Comparison of ENCODE assay signal across 8 cellular contexts in the genomic region with DNA sequence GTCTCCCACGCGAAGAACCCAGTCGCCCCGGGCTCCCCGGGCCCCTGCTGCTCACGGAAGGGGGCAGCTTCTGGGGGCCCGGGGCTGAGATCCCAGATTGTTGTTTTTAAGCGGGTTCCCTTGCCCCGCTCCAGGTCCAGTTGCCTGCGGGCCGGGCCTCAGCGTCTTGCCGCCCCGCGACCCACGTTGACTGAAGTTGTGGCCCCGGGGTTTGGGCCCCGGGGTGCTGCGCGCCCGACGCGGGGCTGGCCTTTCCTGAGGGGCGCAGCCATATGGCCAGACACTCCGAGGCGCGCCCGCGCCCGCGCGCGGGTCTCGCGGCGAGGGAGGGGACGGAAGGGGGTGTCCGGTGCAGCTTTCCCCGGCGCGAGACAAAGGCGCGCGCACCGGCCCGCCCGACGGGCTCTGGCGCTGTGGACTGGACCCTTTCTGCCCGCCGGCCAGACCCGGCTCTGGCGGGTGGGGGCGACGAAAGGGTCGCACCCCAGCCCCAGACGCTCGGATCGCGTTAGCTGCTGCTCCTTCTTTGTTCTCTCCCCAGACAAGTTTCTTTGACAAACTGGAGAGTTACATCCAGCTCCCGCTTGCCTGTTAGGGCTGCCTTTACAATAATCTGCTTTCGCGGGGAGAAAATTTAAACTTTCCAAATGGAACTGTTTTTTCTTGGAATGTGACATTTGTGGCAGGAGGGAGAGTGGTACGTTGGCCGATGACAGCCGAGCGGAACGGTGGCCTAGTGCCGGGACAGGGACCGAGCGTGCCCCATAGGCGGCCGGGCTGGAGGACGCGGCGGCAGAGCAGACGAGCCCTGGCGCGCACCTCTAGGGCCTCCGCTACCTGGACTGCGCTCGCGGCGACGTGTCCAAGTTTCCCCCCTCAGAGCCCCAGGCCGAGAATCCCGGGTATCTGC. TPM values are rescaled to one million over a fixed set of nuclear protein-coding genes. Genes with fewer than 3 reads are reported as not detected.
DNase-seq lines count a peak whose midpoint lies in the region; ATAC-seq and TF ChIP-seq lines count a peak whose summit lies in the region.

No MANE protein-coding gene starts in this region.

- H3K27ac Mint-ChIP-seq in chondrocyte (ENCODE audit: unreplicated experiment), result peak overlapping the region; percentile 87
- no peak overlapping the region for H3K27ac Mint-ChIP-seq in stimulated activated naive CD8-positive, alpha-beta T cell treated with anti-CD3 and anti-CD28 coated beads, Interleukin-15, Interleukin-2, amounts not matched to agents 100 ng/mL and 50 ng/mL, for 24 hours

- ATAC-seq in GM19395 (IDR thresholded peaks at IDR 0.05; ENCODE audit: unreplicated experiment) (peak; percentile 45), left lobe of liver (peak; percentile 73)

- TF ChIP-seq CTCF in chondrocyte (IDR thresholded peaks at IDR 0.05), result peak; percentile 9

- peaks cover 26% of the 10 kb centered on the region for H3K4me1 Mint-ChIP-seq in chondrocyte (ENCODE audit: low read depth)
- peaks cover 7% of the 10 kb centered on the region for H3K4me1 Mint-ChIP-seq in stimulated activated naive CD8-positive, alpha-beta T cell treated with anti-CD3 and anti-CD28 coated beads, Interleukin-15, Interleukin-2, amounts not matched to agents 100 ng/mL and 50 ng/mL, for 24 hours (ENCODE audit: low read depth)

- peaks cover 6% of the 10 kb centered on the region for H3K9me3 Mint-ChIP-seq in chondrocyte (ENCODE audit: low read depth)
- no peaks in the 10 kb centered on the region for H3K9me3 Mint-ChIP-seq in stimulated activated naive CD8-positive, alpha-beta T cell treated with anti-CD3 and anti-CD28 coated beads, Interleukin-15, Interleukin-2, amounts not matched to agents 100 ng/mL and 50 ng/mL, for 24 hours

- no peaks in the 10 kb centered on the region for H3K27me3 Mint-ChIP-seq in chondrocyte (ENCODE audit: low read depth)
- peaks cover 49% of the 10 kb centered on the region for H3K27me3 Mint-ChIP-seq in stimulated activated naive CD8-positive, alpha-beta T cell treated with anti-CD3 and anti-CD28 coated beads, Interleukin-15, Interleukin-2, amounts not matched to agents 100 ng/mL and 50 ng/mL, for 24 hours

- H3K36me3 Mint-ChIP-seq in chondrocyte (ENCODE audit: low read depth), result no peaks in the 10 kb centered on the region
- H3K36me3 Mint-ChIP-seq in stimulated activated naive CD8-positive, alpha-beta T cell treated with anti-CD3 and anti-CD28 coated beads, Interleukin-15, Interleukin-2, amounts not matched to agents 100 ng/mL and 50 ng/mL, for 24 hours (ENCODE audit: low read depth), result no peaks in the 10 kb centered on the region

- DNase-seq in C1 segment of cervical spinal cord (lab: John Stamatoyannopoulos, UW), result peak in 8 of 14 donors; percentile 25 to 57 (median 38)
- peak; percentile 38 for DNase-seq in NCI-H510A (lab: John Stamatoyannopoulos, UW)
- DNase-seq in chondrocyte (ENCODE audit: low spot score), result no peak
- DNase-seq in left lobe of liver (ENCODE audit: low spot score), result peak; percentile 60
- no peak for DNase-seq in mucosa of gallbladder (ENCODE audit: low spot score)
- DNase-seq in NCI-H2171 treated with DMSO at 0.1 percent for 48 hours (lab: John Stamatoyannopoulos, UW), result no peak

- H3K4me3 Mint-ChIP-seq in chondrocyte (ENCODE audit: unreplicated experiment), result peak overlapping the region; percentile 91
- peak overlapping the region; percentile 76 for H3K4me3 Mint-ChIP-seq in stimulated activated naive CD8-positive, alpha-beta T cell treated with anti-CD3 and anti-CD28 coated beads, Interleukin-15, Interleukin-2, amounts not matched to agents 100 ng/mL and 50 ng/mL, for 24 hours

RNA-seq across cellular contexts. Expression of gene AMOTL1, which starts 0.7 kb away (rescaled TPM):
- 45.6 to 70.2 TPM (median 47.2 TPM) in 3 replicates for total RNA-seq in chondrocyte
- total RNA-seq in left lobe of liver, result 22.9 TPM
- 54.3 TPM for total RNA-seq in mucosa of gallbladder

Comparison
In these comparisons a context has a peak if more than half of its experiments do, and no peak if none do; other contexts are left out.
1. DNase-seq: peak in C1 segment of cervical spinal cord (8 of 14), NCI-H510A (single experiment) and left lobe of liver (single experiment); none in chondrocyte (single experiment), mucosa of gallbladder (single experiment) and NCI-H2171 treated with DMSO at 0.1 percent for 48 hours (single experiment).